In genomic region chr18:58411323-58411722, GRCh38 we compare ENCODE assay signal across 25 cellular contexts.
"Had no signal": no experiment of that assay in that cellular context is flagged by ENCODE, and none has a peak within 500 bp of the region (broad histone marks: within the 10 kb centered on the region; RNA-seq: fewer than 3 reads in every experiment).

No MANE protein-coding gene starts in this region.

- H3K4me3 Mint-ChIP-seq: mesothelial cell of epicardium; naive B cell; natural killer cell; stimulated activated effector memory CD8-positive, alpha-beta T cell treated with anti-CD3 and anti-CD28 coated beads, Interleukin-12 subunit alpha, Interleukin-12 subunit beta, amount 100 ng/mL, for 72 hours; stimulated activated naive CD8-positive, alpha-beta T cell treated with anti-CD3 and anti-CD28 coated beads, Interleukin-15, Interleukin-2, amounts not matched to agents 100 ng/mL and 50 ng/mL, for 24 hours; type B pancreatic cell had no signal

- H3K9me3 Mint-ChIP-seq: mesothelial cell of epicardium; naive B cell; natural killer cell; stimulated activated effector memory CD8-positive, alpha-beta T cell treated with anti-CD3 and anti-CD28 coated beads, Interleukin-12 subunit alpha, Interleukin-12 subunit beta, amount 100 ng/mL, for 72 hours; stimulated activated naive CD8-positive, alpha-beta T cell treated with anti-CD3 and anti-CD28 coated beads, Interleukin-15, Interleukin-2, amounts not matched to agents 100 ng/mL and 50 ng/mL, for 24 hours; type B pancreatic cell had no signal

- H3K36me3 Mint-ChIP-seq: mesothelial cell of epicardium; naive B cell; natural killer cell; stimulated activated effector memory CD8-positive, alpha-beta T cell treated with anti-CD3 and anti-CD28 coated beads, Interleukin-12 subunit alpha, Interleukin-12 subunit beta, amount 100 ng/mL, for 72 hours; type B pancreatic cell had no signal

- H3K36me3 ChIP-seq: heart right ventricle, left lung, ovary, right atrium auricular region, tibial nerve, uterus had no signal

- H3K4me2 ChIP-seq: hepatocyte had no signal

- DNase-seq: heart right ventricle; kidney glomerular epithelial cell; left cardiac atrium; left lung; mesendoderm; naive B cell; natural killer cell; ovary; stimulated activated CD4-positive, alpha-beta T cell treated with anti-CD3 and anti-CD28 coated beads, Interleukin-12 subunit alpha, Interleukin-12 subunit beta, amount 100 ng/mL, for 4 hours; stimulated activated CD4-positive, alpha-beta T cell treated with anti-CD3 and anti-CD28 coated beads, Interleukin-4, amount 100 ng/mL, for 24 hours; stimulated activated naive CD4-positive, alpha-beta T cell; substantia nigra; uterus had no signal

- FAIRE-seq: keratinocyte had no signal

- ATAC-seq: heart right ventricle; left cardiac atrium; left lung; natural killer cell; sciatic nerve; stimulated activated effector memory CD8-positive, alpha-beta T cell treated with anti-CD3 and anti-CD28 coated beads, Interleukin-12 subunit alpha, Interleukin-12 subunit beta, amount 100 ng/mL, for 72 hours had no signal

- H3K4me1 Mint-ChIP-seq: naive B cell; natural killer cell; stimulated activated effector memory CD8-positive, alpha-beta T cell treated with anti-CD3 and anti-CD28 coated beads, Interleukin-12 subunit alpha, Interleukin-12 subunit beta, amount 100 ng/mL, for 72 hours had no signal

- H3K9me3 ChIP-seq: heart right ventricle, left lung, ovary, right atrium auricular region, tibial nerve, uterus had no signal

- H2AFZ ChIP-seq: hepatocyte had no signal

- H3K79me2 ChIP-seq: hepatocyte had no signal

- H3K27ac ChIP-seq: heart right ventricle, hepatocyte, left lung, ovary, right atrium auricular region, skin epidermis, tibial nerve, uterus had no signal

- H3K27ac Mint-ChIP-seq: mesothelial cell of epicardium; naive B cell; natural killer cell; progenitor cell of endocrine pancreas; stimulated activated effector memory CD8-positive, alpha-beta T cell treated with anti-CD3 and anti-CD28 coated beads, Interleukin-12 subunit alpha, Interleukin-12 subunit beta, amount 100 ng/mL, for 72 hours; stimulated activated naive CD8-positive, alpha-beta T cell treated with anti-CD3 and anti-CD28 coated beads, Interleukin-15, Interleukin-2, amounts not matched to agents 100 ng/mL and 50 ng/mL, for 24 hours; type B pancreatic cell had no signal

- H3K27me3 Mint-ChIP-seq: naive B cell; stimulated activated naive CD8-positive, alpha-beta T cell treated with anti-CD3 and anti-CD28 coated beads, Interleukin-15, Interleukin-2, amounts not matched to agents 100 ng/mL and 50 ng/mL, for 24 hours; type B pancreatic cell had no signal

- H3K4me1 ChIP-seq: left lung, right atrium auricular region, uterus had no signal

- H3K27me3 ChIP-seq: hepatocyte, left lung, ovary, right atrium auricular region, tibial nerve, uterus had no signal

- H3K4me3 ChIP-seq: heart right ventricle, hepatocyte, left lung, lung, ovary, right atrium auricular region, skin epidermis, tibial nerve, uterus had no signal
